Comparison of ENCODE assay signal across 1 cellular context in the genomic region with DNA sequence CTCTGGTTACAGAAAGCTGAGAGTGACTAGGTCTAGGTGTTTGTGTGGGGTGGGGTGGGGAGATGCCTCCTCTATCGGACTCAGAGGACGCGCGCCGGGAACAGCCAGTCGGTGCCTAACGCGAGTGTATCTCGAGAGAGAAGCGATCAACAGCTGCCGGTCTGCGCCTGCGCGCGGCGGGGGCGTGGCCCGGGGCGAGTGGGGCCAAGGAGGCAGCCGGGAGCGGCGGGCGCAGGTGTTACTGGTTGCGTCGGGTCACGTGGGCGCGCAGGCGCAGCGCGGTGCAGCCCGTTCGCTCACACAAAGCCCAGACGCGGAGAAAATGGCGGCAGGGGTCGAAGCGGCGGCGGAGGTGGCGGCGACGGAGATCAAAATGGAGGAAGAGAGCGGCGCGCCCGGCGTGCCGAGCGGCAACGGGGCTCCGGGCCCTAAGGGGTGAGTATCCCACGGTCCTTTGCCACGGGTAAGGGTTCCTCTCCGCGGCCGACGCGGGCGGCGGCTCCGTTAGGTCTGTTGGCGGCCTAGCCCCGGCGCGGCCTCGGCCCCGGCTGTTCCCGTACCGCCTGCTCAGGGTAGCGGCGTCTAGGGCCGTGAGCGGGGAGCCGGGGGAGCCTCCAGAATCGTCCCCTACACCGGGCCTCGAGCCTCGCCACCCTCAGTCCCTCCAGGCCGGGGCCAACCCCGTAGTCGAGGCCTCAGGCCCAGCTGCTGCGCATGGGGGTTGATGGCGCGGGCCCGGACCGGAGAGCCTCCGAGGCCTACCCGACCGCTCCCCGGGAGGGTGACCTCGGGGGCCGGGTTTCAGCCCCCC.
TF ChIP-seq lines count a peak whose summit lies in the region.

TSS of gene HNRNPM (plus strand) at position 299 of the 811 bp plus-strand sequence. CDS start at position 323, 24 bp downstream.

TF ChIP-seq in HepG2, 621 proteins besides CTCF, POLR2A, EP300 and RAD21 (continued from another document and continues in another):
- no peak for TF ChIP-seq DZIP1 (CRISPR knock-in tag; IDR thresholded peaks at IDR 0.05)
- TF ChIP-seq HNF1B (CRISPR knock-in tag; IDR thresholded peaks at IDR 0.05): peak; percentile 47; the same call in 1 of the 2 replicates
- no peak for TF ChIP-seq SMC3 (IDR thresholded peaks at IDR 0.05; ENCODE audit: low read length)
- TF ChIP-seq PTBP1 (IDR thresholded peaks at IDR 0.05; ENCODE audit: low read depth, low read length, poor library complexity, severe bottlenecking): no peak
- TF ChIP-seq BORCS8-MEF2B (CRISPR knock-in tag; IDR thresholded peaks at IDR 0.05): no peak
- no peak for TF ChIP-seq DPF2 (CRISPR knock-in tag; IDR thresholded peaks at IDR 0.05; ENCODE audit: borderline replicate concordance, low read depth)
- TF ChIP-seq IKZF1 (IDR thresholded peaks at IDR 0.05): no peak
- no peak for TF ChIP-seq KLF11 (CRISPR knock-in tag; IDR thresholded peaks at IDR 0.05)
- peak; percentile 78 for TF ChIP-seq ZFP36L1 (CRISPR knock-in tag; IDR thresholded peaks at IDR 0.05)
- TF ChIP-seq DRAP1 (CRISPR knock-in tag; IDR thresholded peaks at IDR 0.05): peak; percentile 67; the same call in 1 of the 2 replicates
- TF ChIP-seq PHF20 (CRISPR knock-in tag; IDR thresholded peaks at IDR 0.05): peak; percentile 69
- TF ChIP-seq FOXO1 (CRISPR knock-in tag; IDR thresholded peaks at IDR 0.05): no peak; the same call in 1 of the 2 replicates
- TF ChIP-seq, protein P1, sequence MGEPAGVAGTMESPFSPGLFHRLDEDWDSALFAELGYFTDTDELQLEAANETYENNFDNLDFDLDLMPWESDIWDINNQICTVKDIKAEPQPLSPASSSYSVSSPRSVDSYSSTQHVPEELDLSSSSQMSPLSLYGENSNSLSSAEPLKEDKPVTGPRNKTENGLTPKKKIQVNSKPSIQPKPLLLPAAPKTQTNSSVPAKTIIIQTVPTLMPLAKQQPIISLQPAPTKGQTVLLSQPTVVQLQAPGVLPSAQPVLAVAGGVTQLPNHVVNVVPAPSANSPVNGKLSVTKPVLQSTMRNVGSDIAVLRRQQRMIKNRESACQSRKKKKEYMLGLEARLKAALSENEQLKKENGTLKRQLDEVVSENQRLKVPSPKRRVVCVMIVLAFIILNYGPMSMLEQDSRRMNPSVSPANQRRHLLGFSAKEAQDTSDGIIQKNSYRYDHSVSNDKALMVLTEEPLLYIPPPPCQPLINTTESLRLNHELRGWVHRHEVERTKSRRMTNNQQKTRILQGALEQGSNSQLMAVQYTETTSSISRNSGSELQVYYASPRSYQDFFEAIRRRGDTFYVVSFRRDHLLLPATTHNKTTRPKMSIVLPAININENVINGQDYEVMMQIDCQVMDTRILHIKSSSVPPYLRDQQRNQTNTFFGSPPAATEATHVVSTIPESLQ (CRISPR knock-in tag; conservative IDR thresholded peaks at IDR 0.05): no peak
- no peak for TF ChIP-seq RNF2 (conservative IDR thresholded peaks at IDR 0.05; ENCODE audit: low read depth)
- no peak for TF ChIP-seq NONO (IDR thresholded peaks at IDR 0.05)
- TF ChIP-seq NONO (CRISPR knock-in tag; conservative IDR thresholded peaks at IDR 0.05): peak; percentile 29
- 0 out of 2 replicates have a peak, but pooled peaks have one; percentile 6 for TF ChIP-seq ATF3 (CRISPR knock-in tag; IDR thresholded peaks at IDR 0.05)
- TF ChIP-seq SUZ12 (IDR thresholded peaks at IDR 0.05; ENCODE audit: low read depth, low read length): no peak
- no peak for TF ChIP-seq NFE2L2 (IDR thresholded peaks at IDR 0.05; ENCODE audit: low read length)
- TF ChIP-seq MAZ (IDR thresholded peaks at IDR 0.05; ENCODE audit: borderline replicate concordance, low read depth, low read length): no peak; the same call in none of the 2 replicates
- TF ChIP-seq MAZ (CRISPR knock-in tag; IDR thresholded peaks at IDR 0.05; ENCODE audit: low read depth): peak; percentile 44; the same call in 1 of the 2 replicates
- no peak for TF ChIP-seq ZNF781 (CRISPR knock-in tag; IDR thresholded peaks at IDR 0.05; ENCODE audit: borderline replicate concordance, not compliant biosample characterization)
- TF ChIP-seq, protein P2, sequence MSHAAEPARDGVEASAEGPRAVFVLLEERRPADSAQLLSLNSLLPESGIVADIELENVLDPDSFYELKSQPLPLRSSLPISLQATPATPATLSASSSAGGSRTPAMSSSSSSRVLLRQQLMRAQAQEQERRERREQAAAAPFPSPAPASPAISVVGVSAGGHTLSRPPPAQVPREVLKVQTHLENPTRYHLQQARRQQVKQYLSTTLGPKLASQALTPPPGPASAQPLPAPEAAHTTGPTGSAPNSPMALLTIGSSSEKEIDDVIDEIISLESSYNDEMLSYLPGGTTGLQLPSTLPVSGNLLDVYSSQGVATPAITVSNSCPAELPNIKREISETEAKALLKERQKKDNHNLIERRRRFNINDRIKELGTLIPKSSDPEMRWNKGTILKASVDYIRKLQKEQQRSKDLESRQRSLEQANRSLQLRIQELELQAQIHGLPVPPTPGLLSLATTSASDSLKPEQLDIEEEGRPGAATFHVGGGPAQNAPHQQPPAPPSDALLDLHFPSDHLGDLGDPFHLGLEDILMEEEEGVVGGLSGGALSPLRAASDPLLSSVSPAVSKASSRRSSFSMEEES (CRISPR knock-in tag; IDR thresholded peaks at IDR 0.05): peak; percentile 54; the same call in 1 of the 2 replicates
- no peak for TF ChIP-seq CHD4 (IDR thresholded peaks at IDR 0.05; ENCODE audit: borderline replicate concordance, low read length)
- 0 out of 2 replicates have a peak, but pooled peaks have one; percentile 69 for TF ChIP-seq ZNF569 (CRISPR knock-in tag; IDR thresholded peaks at IDR 0.05; ENCODE audit: borderline replicate concordance)
- no peak for TF ChIP-seq ZNF674 (CRISPR knock-in tag; IDR thresholded peaks at IDR 0.05; ENCODE audit: low read depth)
- no peak for TF ChIP-seq ZSCAN31 (CRISPR knock-in tag; IDR thresholded peaks at IDR 0.05; ENCODE audit: low read depth)
- TF ChIP-seq ZNF672 (CRISPR knock-in tag; IDR thresholded peaks at IDR 0.05): no peak
- TF ChIP-seq ZNF629 (CRISPR knock-in tag; conservative IDR thresholded peaks at IDR 0.05): 0 out of 2 replicates have a peak, but pooled peaks have one; percentile 8
- TF ChIP-seq HOXA9 (CRISPR knock-in tag; IDR thresholded peaks at IDR 0.05; ENCODE audit: borderline replicate concordance): no peak
- TF ChIP-seq ZMYM4 (CRISPR knock-in tag; IDR thresholded peaks at IDR 0.05): peak; percentile 76
- TF ChIP-seq FOXM1 (CRISPR knock-in tag; IDR thresholded peaks at IDR 0.05): no peak
- TF ChIP-seq ZNF850 (CRISPR knock-in tag; conservative IDR thresholded peaks at IDR 0.05): no peak
- no peak for TF ChIP-seq ZNF724P (CRISPR knock-in tag; IDR thresholded peaks at IDR 0.05; ENCODE audit: borderline replicate concordance)
- TF ChIP-seq PRMT3 (CRISPR knock-in tag; IDR thresholded peaks at IDR 0.05; ENCODE audit: borderline replicate concordance, low read depth): no peak
- TF ChIP-seq ZNF879 (CRISPR knock-in tag; IDR thresholded peaks at IDR 0.05): 0 out of 2 replicates have a peak, but pooled peaks have one; percentile 84
- no peak for TF ChIP-seq ZNF282 (IDR thresholded peaks at IDR 0.05; ENCODE audit: partially characterized antibody)
- no peak for TF ChIP-seq ZNF335 (CRISPR knock-in tag; IDR thresholded peaks at IDR 0.05)
- TF ChIP-seq LRRFIP1 (CRISPR knock-in tag; conservative IDR thresholded peaks at IDR 0.05): no peak
- TF ChIP-seq KDM1A (CRISPR knock-in tag; IDR thresholded peaks at IDR 0.05): no peak
- peak; percentile 89 for TF ChIP-seq ZNF30 (CRISPR knock-in tag; IDR thresholded peaks at IDR 0.05)
- TF ChIP-seq ZNF83 (CRISPR knock-in tag; IDR thresholded peaks at IDR 0.05; ENCODE audit: borderline replicate concordance): no peak
- TF ChIP-seq ZNF761 (CRISPR knock-in tag; conservative IDR thresholded peaks at IDR 0.05): no peak
- no peak; the same call in 1 of the 2 replicates for TF ChIP-seq SMAD3 (CRISPR knock-in tag; IDR thresholded peaks at IDR 0.05)
- TF ChIP-seq ZNF484 (CRISPR knock-in tag; IDR thresholded peaks at IDR 0.05; ENCODE audit: borderline replicate concordance, low read depth): no peak
- no peak for TF ChIP-seq THAP7 (CRISPR knock-in tag; IDR thresholded peaks at IDR 0.05)
- TF ChIP-seq THRA (CRISPR knock-in tag; IDR thresholded peaks at IDR 0.05; ENCODE audit: borderline replicate concordance): no peak
